8 cellular contexts compared by ENCODE assay signal in the genomic region with DNA sequence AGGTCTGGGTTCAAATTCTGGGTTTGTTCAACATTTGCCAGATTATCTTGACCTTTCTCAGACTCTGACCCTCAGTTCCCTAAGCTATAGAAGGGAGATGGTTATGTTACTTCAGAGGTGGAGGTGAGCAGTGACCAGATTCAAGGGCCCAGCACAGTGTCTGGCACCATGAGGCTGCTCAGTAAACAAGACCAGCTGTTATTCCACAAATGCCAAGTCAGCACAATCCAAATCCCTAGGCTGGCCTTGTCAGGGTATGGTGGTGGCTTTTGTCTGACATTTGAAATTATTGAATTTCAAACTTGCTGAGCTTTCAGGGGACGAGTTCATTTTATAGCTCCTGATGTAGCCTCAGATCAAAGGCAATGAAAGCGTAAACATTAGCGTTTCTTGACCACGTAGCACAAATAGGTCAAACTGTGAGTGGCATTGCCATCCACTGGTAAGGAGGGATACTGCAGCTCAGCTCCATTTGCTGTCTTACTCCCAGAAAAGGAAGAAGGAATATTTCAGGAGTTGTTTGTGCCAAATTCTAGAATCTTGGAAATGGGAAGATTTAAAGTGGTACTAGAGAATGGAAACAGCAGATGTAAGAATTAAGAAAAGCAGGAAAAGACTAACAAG.
DNase-seq lines count a peak whose midpoint lies in the region; TF ChIP-seq lines count a peak whose summit lies in the region.

No MANE protein-coding gene starts in this region.

- no peak overlapping the region for H2BK120ac ChIP-seq in mesendoderm (ENCODE audit: low read depth, low read length)

- H3K18ac ChIP-seq in mesendoderm (ENCODE audit: low read length): no peak overlapping the region

- no peaks in the 10 kb centered on the region for H3K27me3 ChIP-seq in mesendoderm (ENCODE audit: insufficient read depth, low read length, poor library complexity)

- no peak overlapping the region for H2BK5ac ChIP-seq in mesendoderm (ENCODE audit: low read length)

- H3K79me1 ChIP-seq in mesendoderm (ENCODE audit: low read length): no peaks in the 10 kb centered on the region

- no peak overlapping the region for H3K27ac ChIP-seq in mesendoderm (ENCODE audit: low read depth, low read length)

- no peak overlapping the region for H3K56ac ChIP-seq in mesendoderm (ENCODE audit: low read length)

- WGBS in mesendoderm (ENCODE audit: extremely low coverage, insufficient coverage, low lambda C conversion rate): no CpG with 5 or more reads among the region's 4 CpGs

- H3K23ac ChIP-seq in mesendoderm (ENCODE audit: low read length): no peak overlapping the region

- peak; percentile 61 for TF ChIP-seq CTCF in astrocyte of the spinal cord (IDR thresholded peaks at IDR 0.05; ENCODE audit: low read depth, low read length)

- H2AK5ac ChIP-seq in mesendoderm (ENCODE audit: low read length): no peak overlapping the region

- H2BK15ac ChIP-seq in mesendoderm (replicated peaks; ENCODE audit: low read depth): no peak overlapping the region

- peak; percentile 47 for DNase-seq in DMS53 (lab: John Stamatoyannopoulos, UW)
- DNase-seq in LHCN-M2 (ENCODE audit: low read depth): peak; percentile 26
- peak; percentile 22 for DNase-seq in astrocyte of the spinal cord (ENCODE audit: low read depth, low spot score)
- peak; percentile 65 for DNase-seq in mesendoderm
- no peak for DNase-seq in amniotic stem cell (lab: John Stamatoyannopoulos, UW)
- DNase-seq in NK-92 (lab: John Stamatoyannopoulos, UW; ENCODE audit: unreplicated experiment): no peak
- DNase-seq in LoVo (ENCODE audit: low spot score): no peak
- no peak for DNase-seq in D341Med (ENCODE audit: low spot score)

- no peak overlapping the region for H3K4ac ChIP-seq in mesendoderm (ENCODE audit: low read depth, low read length)

- no peaks in the 10 kb centered on the region for H3K4me1 ChIP-seq in mesendoderm (ENCODE audit: control insufficient read depth, low read depth, low read length)

- no peak overlapping the region for H3K9ac ChIP-seq in mesendoderm (ENCODE audit: low read length)

- H3K4me2 ChIP-seq in mesendoderm (ENCODE audit: low read length): no peak overlapping the region

- no peak overlapping the region for H3K4me3 ChIP-seq in astrocyte of the spinal cord (ENCODE audit: low read depth, low read length)
- no peak overlapping the region for H3K4me3 ChIP-seq in mesendoderm (ENCODE audit: low read length)

- no peaks in the 10 kb centered on the region for H3K79me2 ChIP-seq in mesendoderm (ENCODE audit: control insufficient read depth, insufficient read depth, low read length)

- no peak overlapping the region for H4K5ac ChIP-seq in mesendoderm (ENCODE audit: low read length)

- H3K36me3 ChIP-seq in mesendoderm (ENCODE audit: control insufficient read depth, insufficient read depth, low read length): no peaks in the 10 kb centered on the region

- H4K8ac ChIP-seq in mesendoderm (ENCODE audit: low read depth, low read length): no peak overlapping the region

- in situ Hi-C loops in astrocyte of the spinal cord (cut with HindIII; ENCODE audit: low sequenced_read_pairs): no loop called here

Comparison
In these comparisons a context has a peak if more than half of its experiments do, and no peak if none do; other contexts are left out.
1. DNase-seq: peak in DMS53 (single experiment), LHCN-M2 (single experiment), astrocyte of the spinal cord (single experiment) and mesendoderm (single experiment); none in amniotic stem cell (single experiment), NK-92 (single experiment), LoVo (single experiment) and D341Med (single experiment).